In the genomic region with DNA sequence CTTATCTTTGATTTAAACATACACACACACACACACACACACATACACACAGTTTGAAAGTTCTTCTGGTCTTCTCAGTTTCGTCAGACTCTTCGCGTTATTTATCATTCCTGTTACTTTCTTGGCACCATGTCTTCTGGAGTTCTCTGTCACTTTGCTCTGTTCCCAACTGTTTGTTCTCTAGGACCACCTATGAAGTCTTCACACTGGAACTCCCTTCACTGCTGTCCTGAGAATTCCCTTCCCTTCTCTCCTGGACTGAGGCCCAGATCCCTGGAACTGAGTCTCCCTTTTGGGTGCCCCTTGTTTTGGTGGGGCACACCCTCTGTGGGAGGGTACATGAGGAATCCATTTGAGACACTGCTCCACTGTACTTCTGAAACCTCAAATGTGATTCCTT, we compare ENCODE assay signal across 14 cellular contexts. TPM values are rescaled to one million over a fixed set of nuclear protein-coding genes. Genes with fewer than 3 reads are reported as not detected.
DNase-seq lines count a peak whose midpoint lies in the region; ATAC-seq and TF ChIP-seq lines count a peak whose summit lies in the region.
"Had no signal": no experiment of that assay in that cellular context is flagged by ENCODE, and none has a peak within 500 bp of the region (broad histone marks: within the 10 kb centered on the region; RNA-seq: fewer than 3 reads in every experiment).

No MANE protein-coding gene starts in this region.

- no peak overlapping the region for H3K27ac Mint-ChIP-seq in chondrocyte (ENCODE audit: unreplicated experiment)
- H3K27ac Mint-ChIP-seq: activated T-cell treated with anti-CD3 and anti-CD28 coated beads, Interleukin-2, amount 50 U/mL, for 72 hours had no signal

- no peak overlapping the region for H3K4me3 Mint-ChIP-seq in chondrocyte (ENCODE audit: unreplicated experiment)
- H3K4me3 Mint-ChIP-seq: activated T-cell treated with anti-CD3 and anti-CD28 coated beads, Interleukin-2, amount 50 U/mL, for 72 hours had no signal

- no peak for TF ChIP-seq EP300 in ovary (IDR thresholded peaks at IDR 0.05)

- DNase-seq in body of pancreas (no peak), Right ventricle myocardium superior (no peak), ovary (peak in 4 of 5 donors; percentile 51 to 68 (median 58)), vagina (ENCODE audit: extremely low spot score in 2 of 2) (no peak), foreskin keratinocyte (no peak), chondrocyte (ENCODE audit: low spot score) (no peak)
- DNase-seq: activated T-cell treated with anti-CD3 and anti-CD28 coated beads, Interleukin-2, amount 50 U/mL, for 72 hours; NCI-H1417 treated with DMSO at 0.1 percent for 48 hours; NCI-H524 treated with DMSO at 0.1 percent for 48 hours; stimulated activated CD4-positive, alpha-beta T cell treated with anti-CD3 and anti-CD28 coated beads, Interleukin-4, amount 100 ng/mL, for 24 hours; stimulated activated naive CD8-positive, alpha-beta T cell treated with anti-CD3 and anti-CD28 coated beads, Interleukin-15, Interleukin-2, amounts not matched to agents 100 U/mL and 50 U/mL, for 24 hours had no signal

- peaks cover 18% of the 10 kb centered on the region for H3K4me1 ChIP-seq in body of pancreas
- H3K4me1 ChIP-seq in ovary (ENCODE audit: insufficient read depth), result peaks cover 7% of the 10 kb centered on the region
- peaks cover 15% of the 10 kb centered on the region for H3K4me1 ChIP-seq in vagina
- H3K4me1 ChIP-seq in foreskin keratinocyte, result peaks cover 23% of the 10 kb centered on the region

- H3K4me3 ChIP-seq in body of pancreas (no peak overlapping the region), ovary (no peak overlapping the region), vagina (peak overlapping the region; percentile 6 to 11)

- H3K27ac ChIP-seq in body of pancreas (peak overlapping the region in 3 of 4 donors; percentile 10 to 44 (median 23)), ovary (peak overlapping the region; percentile 24 to 75), vagina (peak overlapping the region; percentile 77), foreskin keratinocyte (no peak overlapping the region)
- H3K27ac ChIP-seq: epithelial cell of prostate had no signal

- H3K27me3 ChIP-seq in body of pancreas, result no peaks in the 10 kb centered on the region
- H3K27me3 ChIP-seq in ovary, result no peaks in the 10 kb centered on the region
- no peaks in the 10 kb centered on the region for H3K27me3 ChIP-seq in vagina
- no peaks in the 10 kb centered on the region for H3K27me3 ChIP-seq in foreskin keratinocyte

- ATAC-seq in body of pancreas (no peak), Right ventricle myocardium superior (ENCODE audit: poor library complexity) (peak; percentile 63), foreskin keratinocyte (no peak), HG03095 (IDR thresholded peaks at IDR 0.05; ENCODE audit: unreplicated experiment) (no peak)
- ATAC-seq: activated CD4-positive, CD25-positive, alpha-beta regulatory T cell treated with anti-CD3 and anti-CD28 coated beads, Interleukin-2, amount 50 U/mL, for 24 hours; activated T-cell treated with anti-CD3 and anti-CD28 coated beads, Interleukin-2, amount 50 U/mL, for 72 hours; stimulated activated naive CD8-positive, alpha-beta T cell treated with anti-CD3 and anti-CD28 coated beads, Interleukin-15, Interleukin-2, amounts not matched to agents 100 U/mL and 50 U/mL, for 24 hours had no signal

- intact Hi-C loops in body of pancreas (cut with DNase I), result loop anchor here (5.0 kb wide), 1 partner anchor 190 kb away; no protein-coding TSS in a partner anchor
- intact Hi-C loops in Right ventricle myocardium superior (cut with DNase I), result loop anchor here (1.0 to 2.0 kb wide), 2 partner anchors 115 to 188 kb away; a partner anchor contains a TSS
- intact Hi-C loops in ovary (cut with DNase I), result loop anchor here (1.0 to 10.0 kb wide), 9 partner anchors 67 to 1437 kb away; a partner anchor contains a TSS
- intact Hi-C loops in vagina (cut with DNase I), result loop anchor here (2.0 kb wide), 1 partner anchor 187 kb away; no protein-coding TSS in a partner anchor

- TF ChIP-seq CTCF in body of pancreas (IDR thresholded peaks at IDR 0.05) (no peak), ovary (IDR thresholded peaks at IDR 0.05) (no peak), vagina (IDR thresholded peaks at IDR 0.05) (no peak), foreskin keratinocyte (conservative IDR thresholded peaks at IDR 0.05) (no peak), chondrocyte (IDR thresholded peaks at IDR 0.05) (no peak)

- H3K9me3 Mint-ChIP-seq in chondrocyte (ENCODE audit: low read depth), result no peaks in the 10 kb centered on the region
- H3K9me3 Mint-ChIP-seq: activated T-cell treated with anti-CD3 and anti-CD28 coated beads, Interleukin-2, amount 50 U/mL, for 72 hours had no signal

- H3K36me3 Mint-ChIP-seq in chondrocyte (ENCODE audit: low read depth), result no peaks in the 10 kb centered on the region

- no peak for TF ChIP-seq POLR2A in body of pancreas (IDR thresholded peaks at IDR 0.05)
- TF ChIP-seq POLR2A in ovary (IDR thresholded peaks at IDR 0.05), result no peak
- TF ChIP-seq POLR2A in vagina (IDR thresholded peaks at IDR 0.05), result no peak

- no peaks in the 10 kb centered on the region for H3K27me3 Mint-ChIP-seq in chondrocyte (ENCODE audit: low read depth)

- WGBS in body of pancreas, 2 donors, result 11 to 22% methylated on average over 3 of the region's 3 CpGs
- 13 to 22% (median 21%) methylated on average over 3 of the region's 3 CpGs for WGBS in ovary, 3 donors

- H3K36me3 ChIP-seq in body of pancreas (replicated peaks in 1 of 2; ENCODE audit: insufficient read depth in 1 of 2, low read depth in 2 of 2) (no peaks in the 10 kb centered on the region), ovary (no peaks in the 10 kb centered on the region), vagina (no peaks in the 10 kb centered on the region)

- H3K4me1 Mint-ChIP-seq in chondrocyte (ENCODE audit: low read depth), result peaks cover 5% of the 10 kb centered on the region

- H3K9me3 ChIP-seq in body of pancreas, result no peaks in the 10 kb centered on the region
- H3K9me3 ChIP-seq in ovary, result no peaks in the 10 kb centered on the region
- H3K9me3 ChIP-seq in vagina, result no peaks in the 10 kb centered on the region

RNA-seq across cellular contexts. Expression of a gene that starts 30.5 kb away (rescaled TPM):
- total RNA-seq in body of pancreas (under 1 TPM; 0.78 to 0.99 TPM), Right ventricle myocardium superior (2.9 TPM), ovary (1 to 10 TPM; 1.2 to 8.6 (median 3.6) TPM), vagina (0.74 TPM), foreskin keratinocyte (4.8 and 5.4 TPM in 2 replicates), chondrocyte (3.8 to 10.9 TPM (median 6.1 TPM) in 3 replicates)
- polyA plus RNA-seq in ovary (10 to 100 TPM in 1 of 2 donors, 1 to 10 TPM in 1; 1.2 to 16.3 TPM), foreskin keratinocyte (3.9 and 6.8 TPM in 2 replicates)

Comparison
In these comparisons a context has a peak if more than half of its experiments do, and no peak if none do; other contexts are left out.
1. DNase-seq: peak in ovary (4 of 5); none in body of pancreas (0 of 4), Right ventricle myocardium superior (single experiment), vagina (0 of 2), foreskin keratinocyte (0 of 2) and chondrocyte (single experiment).
2. H3K4me3 ChIP-seq: peak in vagina (2 of 2); none in body of pancreas (0 of 2) and ovary (single experiment).